1 cellular context compared by ENCODE assay signal in genomic region chr10:70146489-70147488, GRCh38.
TF ChIP-seq lines count a peak whose summit lies in the region.

TYSND1 (minus strand) TSS chr10:70146700; CDS start chr10:70146586, 114 bp downstream.

TF ChIP-seq in SK-N-SH, 30 proteins besides CTCF, POLR2A, EP300 and RAD21 (continued from another document):
- TF ChIP-seq PBX3 (IDR thresholded peaks at IDR 0.05) (no peak; the same call in 1 of the 2 replicates), MEF2A (IDR thresholded peaks at IDR 0.05; ENCODE audit: borderline replicate concordance, low read depth) (no peak), NRF1 (IDR thresholded peaks at IDR 0.05; ENCODE audit: low read depth, low read length) (no peak), GATA2 (CRISPR knock-in tag; IDR thresholded peaks at IDR 0.05) (no peak), USF2 (IDR thresholded peaks at IDR 0.05; ENCODE audit: borderline replicate concordance, low read depth, low read length) (no peak), SMC3 (IDR thresholded peaks at IDR 0.05; ENCODE audit: low read depth, low read length) (peak; percentile 42; the same call in 1 of the 2 replicates), ELF1 (IDR thresholded peaks at IDR 0.05) (no peak; the same call in none of the 2 replicates), POLR2AphosphoS5 (IDR thresholded peaks at IDR 0.05; ENCODE audit: low read depth, low read length) (peak; percentile 92), RCOR1 (IDR thresholded peaks at IDR 0.05; ENCODE audit: low read length) (no peak), USF1 (IDR thresholded peaks at IDR 0.05; ENCODE audit: borderline replicate concordance, low read depth) (no peak), EZH2phosphoT487 (IDR thresholded peaks at IDR 0.05; ENCODE audit: borderline replicate concordance, low read depth) (no peak)
